28 cellular contexts compared by ENCODE assay signal in genomic region chr11:68687986-68688385, GRCh38. TPM values are rescaled to one million over a fixed set of nuclear protein-coding genes. Genes with fewer than 3 reads are reported as not detected.
"Had no signal": no experiment of that assay in that cellular context is flagged by ENCODE, and none has a peak within 500 bp of the region (broad histone marks: within the 10 kb centered on the region; RNA-seq: fewer than 3 reads in every experiment).

No MANE protein-coding gene starts in this region.

- H3K27ac Mint-ChIP-seq: neural progenitor cell; stimulated activated naive B cell treated with anti-CD40 and anti-IgM and Interleukin-4, amounts not matched to agents 10 μg/mL and 1 μg/mL and 100 μg/mL, for 72 hours; stimulated activated naive CD8-positive, alpha-beta T cell treated with anti-CD3 and anti-CD28 coated beads, Interleukin-15, Interleukin-2, amounts not matched to agents 100 ng/mL and 50 ng/mL, for 24 hours had no signal

- H2AFZ ChIP-seq: neural progenitor cell had no signal

- H3K36me3 ChIP-seq: esophagus muscularis mucosa, gastroesophageal sphincter, heart right ventricle, neural progenitor cell, thoracic aorta, tibial nerve, upper lobe of left lung, uterus had no signal

- H3K4me3 ChIP-seq: esophagus muscularis mucosa, gastroesophageal sphincter, heart right ventricle, neural progenitor cell, psoas muscle, thoracic aorta, tibial nerve, upper lobe of left lung, uterus had no signal

- H3K4me1 ChIP-seq: foreskin keratinocyte had no signal

- H3K9me3 ChIP-seq: esophagus muscularis mucosa, gastroesophageal sphincter, heart right ventricle, psoas muscle, thoracic aorta, tibial nerve, upper lobe of left lung, uterus had no signal

- H3K4me3 Mint-ChIP-seq: naive thymus-derived CD4-positive, alpha-beta T cell; neural progenitor cell; stimulated activated naive B cell treated with anti-CD40 and anti-IgM and Interleukin-4, amounts not matched to agents 10 μg/mL and 1 μg/mL and 100 μg/mL, for 72 hours; stimulated activated naive CD8-positive, alpha-beta T cell treated with anti-CD3 and anti-CD28 coated beads, Interleukin-15, Interleukin-2, amounts not matched to agents 100 ng/mL and 50 ng/mL, for 24 hours had no signal

- H3K4me2 ChIP-seq: neural progenitor cell had no signal

- H3K9ac ChIP-seq: neural progenitor cell had no signal

- ATAC-seq: foreskin keratinocyte; gastroesophageal sphincter; heart right ventricle; naive thymus-derived CD4-positive, alpha-beta T cell; psoas muscle; right cardiac atrium; stimulated activated naive B cell treated with anti-CD40 and anti-IgM and Interleukin-4, amounts not matched to agents 10 μg/mL and 1 μg/mL and 100 μg/mL, for 72 hours had no signal

- H3K27ac ChIP-seq: epithelial cell of prostate, esophagus muscularis mucosa, foreskin keratinocyte, gastroesophageal sphincter, heart right ventricle, neural progenitor cell, psoas muscle, thoracic aorta, tibial nerve, upper lobe of left lung, uterus had no signal

- H3K36me3 Mint-ChIP-seq: neural progenitor cell had no signal

- DNase-seq: cortex of kidney; foreskin keratinocyte; heart right ventricle; hypothalamus; mesenchymal stem cell; midbrain; naive thymus-derived CD4-positive, alpha-beta T cell; nucleus accumbens; psoas muscle; right cardiac atrium; small intestine; stimulated activated CD4-positive, alpha-beta T cell treated with anti-CD3 and anti-CD28 coated beads, Interleukin-15, amount 100 ng/mL, for 24 hours; stimulated activated CD4-positive, alpha-beta T cell treated with anti-CD3 and anti-CD28 coated beads, Interleukin-2, amount 100 ng/mL, for 48 hours; stimulated activated naive B cell treated with anti-CD40 and anti-IgM and Interleukin-4, amounts not matched to agents 10 μg/mL and 1 μg/mL and 100 μg/mL, for 72 hours; upper lobe of left lung; uterus had no signal

- H3K9me3 Mint-ChIP-seq: naive thymus-derived CD4-positive, alpha-beta T cell; nephron; stimulated activated naive B cell treated with anti-CD40 and anti-IgM and Interleukin-4, amounts not matched to agents 10 μg/mL and 1 μg/mL and 100 μg/mL, for 72 hours; stimulated activated naive CD8-positive, alpha-beta T cell treated with anti-CD3 and anti-CD28 coated beads, Interleukin-15, Interleukin-2, amounts not matched to agents 100 ng/mL and 50 ng/mL, for 24 hours had no signal

RNA-seq across cellular contexts. Expression of gene GAL, which starts 3.6 kb away (rescaled TPM):
- total RNA-seq: mucosa of gallbladder; naive thymus-derived CD4-positive, alpha-beta T cell; osteocyte; renal cortical epithelial cell; right cardiac atrium; thoracic aorta had no signal
- polyA plus RNA-seq: liver; naive thymus-derived CD4-positive, alpha-beta T cell had no signal
